Comparison of ENCODE assay signal across 25 cellular contexts in genomic region chr2:105536175-105536574, GRCh38.
"Had no signal": no experiment of that assay in that cellular context is flagged by ENCODE, and none has a peak within 500 bp of the region (broad histone marks: within the 10 kb centered on the region; RNA-seq: fewer than 3 reads in every experiment).

No MANE protein-coding gene starts in this region.

- DNase-seq: hippocampal formation; kidney; left colon; left ventricle myocardium inferior; midbrain; mucosa of descending colon; naive thymus-derived CD8-positive, alpha-beta T cell; nucleus accumbens; pancreas; posterior cingulate gyrus; retina; right cardiac atrium; small intestine; spleen; stimulated activated CD4-positive, alpha-beta T cell treated with anti-CD3 and anti-CD28 coated beads, Interleukin-2, amount 100 ng/mL, for 48 hours; stimulated activated CD4-positive, alpha-beta T cell treated with anti-CD3 and anti-CD28 coated beads, Interleukin-4, amount 100 ng/mL, for 4 hours; stimulated activated CD8-positive, alpha-beta memory T cell treated with anti-CD3 and anti-CD28 coated beads, Interleukin-4, amount 100 ng/mL, for 48 hours; stimulated activated naive CD4-positive, alpha-beta T cell treated with Interleukin-2 at 50 U/mL for 16 hours; stimulated activated naive CD8-positive, alpha-beta T cell treated with anti-CD3 and anti-CD28 coated beads, Interleukin-15, amount 100 ng/mL, for 72 hours; substantia nigra had no signal

- H3K27ac ChIP-seq: left ventricle myocardium inferior, pancreas, prostate gland, spleen, tibial nerve had no signal

- ATAC-seq: left colon; mucosa of descending colon; naive thymus-derived CD8-positive, alpha-beta T cell; pancreas; right cardiac atrium; sciatic nerve; stimulated activated memory B cell treated with anti-CD40 and anti-IgM and Interleukin-4, amounts not matched to agents 10 μg/mL and 1 μg/mL and 100 μg/mL, for 72 hours; stimulated activated naive CD8-positive, alpha-beta T cell treated with anti-CD3 and anti-CD28 coated beads, Interleukin-15, amount 100 ng/mL, for 72 hours had no signal

- H3K4me1 ChIP-seq: left ventricle myocardium inferior, pancreas, prostate gland, spleen, tibial nerve had no signal

- H3K27me3 ChIP-seq: pancreas, tibial nerve had no signal

- H3K4me3 ChIP-seq: left ventricle myocardium inferior, mucosa of descending colon, pancreas, prostate gland, spleen, tibial nerve had no signal

- H3K9me3 ChIP-seq: left ventricle myocardium inferior, mucosa of descending colon, pancreas, prostate gland, spleen, tibial nerve had no signal

- FAIRE-seq: islet of Langerhans, kidney, pancreas, small intestine had no signal

- H3K36me3 ChIP-seq: left ventricle myocardium inferior, pancreas, prostate gland, spleen, tibial nerve had no signal
